10 cellular contexts compared by ENCODE assay signal in genomic region chr10:29636178-29636577, GRCh38. TPM values are rescaled to one million over a fixed set of nuclear protein-coding genes. Genes with fewer than 3 reads are reported as not detected.
DNase-seq lines count a peak whose midpoint lies in the region; ATAC-seq lines count a peak whose summit lies in the region.
"Had no signal": no experiment of that assay in that cellular context is flagged by ENCODE, and none has a peak within 500 bp of the region (broad histone marks: within the 10 kb centered on the region; RNA-seq: fewer than 3 reads in every experiment).

No MANE protein-coding gene starts in this region.

- ATAC-seq in central memory CD8-positive, alpha-beta T cell (replicated peaks; ENCODE audit: extremely low read depth, poor library complexity, severe bottlenecking): peak; percentile 60
- no peak for ATAC-seq in GM18861 (IDR thresholded peaks at IDR 0.05; ENCODE audit: unreplicated experiment)
- no peak for ATAC-seq in HG03039 (IDR thresholded peaks at IDR 0.05; ENCODE audit: unreplicated experiment)

- no peaks in the 10 kb centered on the region for H3K27me3 ChIP-seq in muscle layer of colon (ENCODE audit: control insufficient read depth in 1 of 2, insufficient read depth in 2 of 2, low read length in 2 of 2)

- peak overlapping the region; percentile 31 for H3K4me3 Mint-ChIP-seq in central memory CD8-positive, alpha-beta T cell
- H3K4me3 Mint-ChIP-seq: T-helper 1 cell treated with Interleukin-12 subunit alpha and Interleukin-12 subunit beta and Interleukin-4 antibody, amounts not matched to agents 30 μg/mL and 1 μg/mL, for 36 hours had no signal

- H3K4me1 ChIP-seq in muscle layer of colon (ENCODE audit: insufficient read depth, low read length): peaks cover 29% of the 10 kb centered on the region

- peaks cover 6% of the 10 kb centered on the region for H3K36me3 Mint-ChIP-seq in central memory CD8-positive, alpha-beta T cell (ENCODE audit: insufficient read depth)

- no peaks in the 10 kb centered on the region for H3K27me3 Mint-ChIP-seq in central memory CD8-positive, alpha-beta T cell

- H3K36me3 ChIP-seq in muscle layer of colon (ENCODE audit: insufficient read depth, low read length): peaks cover 14% of the 10 kb centered on the region

- H3K9me3 Mint-ChIP-seq in central memory CD8-positive, alpha-beta T cell: no peaks in the 10 kb centered on the region
- H3K9me3 Mint-ChIP-seq: T-helper 1 cell treated with Interleukin-12 subunit alpha and Interleukin-12 subunit beta and Interleukin-4 antibody, amounts not matched to agents 30 μg/mL and 1 μg/mL, for 36 hours had no signal

- peak overlapping the region; percentile 92 for H3K27ac Mint-ChIP-seq in central memory CD8-positive, alpha-beta T cell (ENCODE audit: low read depth)
- H3K27ac Mint-ChIP-seq: T-helper 1 cell treated with Interleukin-12 subunit alpha and Interleukin-12 subunit beta and Interleukin-4 antibody, amounts not matched to agents 30 μg/mL and 1 μg/mL, for 36 hours had no signal

- peaks cover 39% of the 10 kb centered on the region for H3K4me1 Mint-ChIP-seq in central memory CD8-positive, alpha-beta T cell

- H3K27ac ChIP-seq in muscle layer of colon (ENCODE audit: low read depth, low read length): peak overlapping the region; percentile 92

- H3K9ac ChIP-seq in muscle layer of colon (ENCODE audit: low read length): peak overlapping the region; percentile 89

- no peaks in the 10 kb centered on the region for H3K9me3 ChIP-seq in muscle layer of colon (ENCODE audit: low read length)

- DNase-seq in AG20443 (ENCODE audit: low spot score): peak; percentile 51
- DNase-seq in LHCN-M2 (ENCODE audit: low read depth): peak; percentile 80
- DNase-seq in central memory CD8-positive, alpha-beta T cell (ENCODE audit: low spot score in 2 of 2): no peak
- DNase-seq in NCI-H2171 treated with DMSO at 0.1 percent for 48 hours (lab: John Stamatoyannopoulos, UW): no peak
- no peak for DNase-seq in NK-92 (lab: John Stamatoyannopoulos, UW; ENCODE audit: unreplicated experiment)
- DNase-seq: nucleus accumbens had no signal

- H3K4me3 ChIP-seq in muscle layer of colon (ENCODE audit: low read depth in 1 of 2, low read length in 2 of 2): peak overlapping the region in 1 of 2 donors; percentile 9

RNA-seq across cellular contexts. Expression of gene SVIL, which starts 1.4 kb away (rescaled TPM):
- total RNA-seq in LHCN-M2 (2014; rRNA removed): 2.4 and 3.7 TPM in 2 replicates
- polyA plus RNA-seq in LHCN-M2 (2012): 2.7 TPM

Comparison
In these comparisons a context has a peak if more than half of its experiments do, and no peak if none do; other contexts are left out.
1. DNase-seq: peak in AG20443 (single experiment) and LHCN-M2 (single experiment); none in central memory CD8-positive, alpha-beta T cell (0 of 2), NCI-H2171 treated with DMSO at 0.1 percent for 48 hours (single experiment) and NK-92 (single experiment).